18 cellular contexts compared by ENCODE assay signal in genomic region chr1:109570414-109570813, GRCh38. TPM values are rescaled to one million over a fixed set of nuclear protein-coding genes. Genes with fewer than 3 reads are reported as not detected.
DNase-seq lines count a peak whose midpoint lies in the region; ATAC-seq, FAIRE-seq and TF ChIP-seq lines count a peak whose summit lies in the region.
"Had no signal": no experiment of that assay in that cellular context is flagged by ENCODE, and none has a peak within 500 bp of the region (broad histone marks: within the 10 kb centered on the region; RNA-seq: fewer than 3 reads in every experiment).

No MANE protein-coding gene starts in this region.

- H3K9me3 ChIP-seq in IMR-90 (ENCODE audit: control insufficient read depth, insufficient read depth, low read length) (no peaks in the 10 kb centered on the region), adipocyte (ENCODE audit: control insufficient read depth, low read length) (no peaks in the 10 kb centered on the region), heart right ventricle (no peaks in the 10 kb centered on the region), pancreas (no peaks in the 10 kb centered on the region)
- H3K9me3 ChIP-seq: esophagus muscularis mucosa had no signal

- H3K79me1 ChIP-seq in IMR-90 (ENCODE audit: low read depth in 1 of 2, low read length in 2 of 2), result peaks cover 31 to 70% of the 10 kb centered on the region in 2 experiments

- intact Hi-C loops in IMR-90 (cut with micrococcal nuclease) (no loop called here), heart right ventricle (cut with DNase I) (no loop called here), pancreas (cut with DNase I) (no loop called here), head of caudate nucleus (cut with DNase I) (no loop called here)

- no peak overlapping the region for H2BK5ac ChIP-seq in IMR-90 (ENCODE audit: low read depth, low read length, poor library complexity, severe bottlenecking)

- no peak overlapping the region for H3K56ac ChIP-seq in IMR-90 (ENCODE audit: extremely low read depth, insufficient read depth, low read length)

- FAIRE-seq in pancreas (lab: Jason Lieb, UNC), result no peak
- FAIRE-seq: small intestine had no signal

- H3K4ac ChIP-seq in IMR-90 (ENCODE audit: low read depth, low read length), result no peak overlapping the region

- H2AK9ac ChIP-seq in IMR-90 (replicated peaks; ENCODE audit: low read depth, low read length, poor library complexity), result no peak overlapping the region

- H3K9ac ChIP-seq in IMR-90 (ENCODE audit: low read depth, low read length) (no peak overlapping the region), adipocyte (ENCODE audit: low read length) (no peak overlapping the region)

- CTCF ChIA-PET in IMR-90 (lab: Yijun Ruan, JAX), result interaction anchor here (0.8 to 1.1 kb wide), 2 partner anchors 24 to 38 kb away, joined by 3 to 4 read pairs; no protein-coding TSS in a partner anchor

- peaks cover 10% of the 10 kb centered on the region for H3K9me1 ChIP-seq in IMR-90 (ENCODE audit: insufficient read depth, low read length)

- H3K4me3 ChIP-seq in IMR-90 (ENCODE audit: insufficient read depth, low read depth, low read length) (no peak overlapping the region), adipocyte (ENCODE audit: low read length) (no peak overlapping the region), heart right ventricle (no peak overlapping the region), pancreas (no peak overlapping the region)
- H3K4me3 ChIP-seq: esophagus muscularis mucosa had no signal

- H3K23ac ChIP-seq in IMR-90 (ENCODE audit: low read depth, low read length), result no peak overlapping the region

- H3K18ac ChIP-seq in IMR-90 (ENCODE audit: low read depth, low read length), result no peak overlapping the region

- no peak overlapping the region for H3K27ac Mint-ChIP-seq in T-helper 2 cell treated with Interferon-gamma antibody and Interleukin-4, amounts not matched to agents 5 μg/mL and 100 μg/mL, for 36 hours
- H3K27ac Mint-ChIP-seq: nephron progenitor cell had no signal

- H4K8ac ChIP-seq in IMR-90 (ENCODE audit: low read depth in 2 of 2, low read length in 2 of 2), result no peak overlapping the region

- no peak overlapping the region for H3K27ac ChIP-seq in IMR-90 (ENCODE audit: insufficient read depth, low read length)
- H3K27ac ChIP-seq in heart right ventricle, result peak overlapping the region in 6 of 10 donors; percentile 3 to 57 (median 46)
- peak overlapping the region in 1 of 4 donors; percentile 14 for H3K27ac ChIP-seq in pancreas
- H3K27ac ChIP-seq: esophagus muscularis mucosa had no signal

- WGBS in IMR-90 (ENCODE audit: extremely low coverage in 2 of 2, insufficient read length in 1 of 2), 2 experiments, result 74% methylated on average over 3 of the region's 3 CpGs; no CpG with 5 or more reads in 1 of the 2 experiments
- 33 to 42% methylated on average over 3 of the region's 3 CpGs for WGBS in heart right ventricle, 2 donors
- 11 to 20% methylated on average over 3 of the region's 3 CpGs for WGBS in pancreas, 2 donors

- peaks cover 7% of the 10 kb centered on the region; the same call in 1 of the 2 replicates for H3K4me1 ChIP-seq in IMR-90 (ENCODE audit: control insufficient read depth, insufficient read depth, low read length)
- peaks cover 10% of the 10 kb centered on the region for H3K4me1 ChIP-seq in adipocyte (ENCODE audit: control insufficient read depth, insufficient read depth, low read length)
- peaks cover 2 to 98% (median 78%) of the 10 kb centered on the region in 9 donors for H3K4me1 ChIP-seq in heart right ventricle
- peaks cover 28 to 59% (median 54%) of the 10 kb centered on the region in 3 donors for H3K4me1 ChIP-seq in pancreas

- H3K36me3 Mint-ChIP-seq in T-helper 2 cell treated with Interferon-gamma antibody and Interleukin-4, amounts not matched to agents 5 μg/mL and 100 μg/mL, for 36 hours (ENCODE audit: low read depth), result peaks cover 3% of the 10 kb centered on the region

- POLR2A ChIA-PET in IMR-90 (lab: Charles Lee; ENCODE audit: unreplicated experiment), result no interaction called here

- TF ChIP-seq CTCF in IMR-90 (conservative IDR thresholded peaks at IDR 0.05; ENCODE audit: low read depth, low read length) (no peak), heart right ventricle (IDR thresholded peaks at IDR 0.05) (no peak), pancreas (IDR thresholded peaks at IDR 0.05) (no peak)

- no peak overlapping the region; the same call in 1 of the 2 replicates for H4K5ac ChIP-seq in IMR-90 (ENCODE audit: low read depth, low read length)

- dilution Hi-C loops in IMR-90 (cut with HindIII; ENCODE audit: low sequenced_read_pairs, unreplicated experiment), result no loop called here

- H3K4me1 Mint-ChIP-seq in T-helper 2 cell treated with Interferon-gamma antibody and Interleukin-4, amounts not matched to agents 5 μg/mL and 100 μg/mL, for 36 hours (ENCODE audit: low read depth), result peaks cover 6% of the 10 kb centered on the region
- H3K4me1 Mint-ChIP-seq: nephron progenitor cell had no signal

- peak; percentile 56 for ATAC-seq in IMR-90 (ENCODE audit: low read depth)
- ATAC-seq in heart right ventricle, result peak in 6 of 8 donors; percentile 59 to 72 (median 66)
- ATAC-seq in pancreas, result peak; percentile 49 to 72 (median 70)
- no peak for ATAC-seq in GM21528 (IDR thresholded peaks at IDR 0.05; ENCODE audit: low FRiP score, unreplicated experiment)

- in situ Hi-C loops in IMR-90 (cut with MboI; ENCODE audit: low sequenced_read_pairs), result no loop called here

- no peak for TF ChIP-seq POLR2A in IMR-90 (IDR thresholded peaks at IDR 0.05; ENCODE audit: low read depth, low read length)

- H4K91ac ChIP-seq in IMR-90 (ENCODE audit: insufficient read depth, low read depth, low read length), result no peak overlapping the region

- H2BK20ac ChIP-seq in IMR-90 (ENCODE audit: low read depth, low read length), result no peak overlapping the region

- H3K27me3 ChIP-seq in IMR-90 (ENCODE audit: control insufficient read depth, insufficient read depth, low read length) (no peaks in the 10 kb centered on the region), adipocyte (replicated peaks; ENCODE audit: control insufficient read depth, insufficient read depth, low read length) (no peaks in the 10 kb centered on the region), heart right ventricle (no peaks in the 10 kb centered on the region), pancreas (no peaks in the 10 kb centered on the region)
- H3K27me3 ChIP-seq: esophagus muscularis mucosa had no signal

- TF ChIP-seq RAD21 in IMR-90 (IDR thresholded peaks at IDR 0.05; ENCODE audit: low read length), result no peak

- H2BK15ac ChIP-seq in IMR-90 (ENCODE audit: low read depth, low read length), result no peak overlapping the region

- peak; percentile 50 for DNase-seq in IMR-90
- DNase-seq in adipocyte (ENCODE audit: low read depth), result peak; percentile 43
- no peak for DNase-seq in heart right ventricle
- DNase-seq in pancreas, result no peak
- no peak for DNase-seq in T-helper 2 cell treated with Interferon-gamma antibody and Interleukin-4, amounts not matched to agents 5 μg/mL and 100 μg/mL, for 36 hours (ENCODE audit: low spot score)
- no peak for DNase-seq in cerebellar cortex (ENCODE audit: low spot score)
- DNase-seq in head of caudate nucleus, result no peak
- DNase-seq: activated naive CD4-positive, alpha-beta T cell; CD4-positive, alpha-beta T cell; MV-4-11; nephron progenitor cell; small intestine had no signal

- no peak overlapping the region; the same call in 1 of the 2 replicates for H3K4me2 ChIP-seq in IMR-90 (ENCODE audit: low read depth, low read length)

- no TSS peak for BruUV-seq in IMR-90 (replicated peaks; lab: Mats Ljungman, UMichigan)

- 0 out of 2 replicates have a peak overlapping the region, but pooled peaks have one; percentile 35 for H3K14ac ChIP-seq in IMR-90 (replicated peaks; ENCODE audit: low read depth, low read length)

- peaks cover 80% of the 10 kb centered on the region for H4K20me1 ChIP-seq in IMR-90 (ENCODE audit: insufficient read depth, low read length)

- no peak overlapping the region for H2AK5ac ChIP-seq in IMR-90 (ENCODE audit: low read depth, low read length)

- no peak overlapping the region for H2BK120ac ChIP-seq in IMR-90 (ENCODE audit: low read depth, low read length)

- H3K4me3 Mint-ChIP-seq in T-helper 2 cell treated with Interferon-gamma antibody and Interleukin-4, amounts not matched to agents 5 μg/mL and 100 μg/mL, for 36 hours, result no peak overlapping the region
- H3K4me3 Mint-ChIP-seq: CD4-positive, alpha-beta T cell; nephron progenitor cell had no signal

- no peak overlapping the region for H2AFZ ChIP-seq in IMR-90 (replicated peaks; ENCODE audit: low read length, poor library complexity)

- no peaks in the 10 kb centered on the region for H3K27me3 Mint-ChIP-seq in T-helper 2 cell treated with Interferon-gamma antibody and Interleukin-4, amounts not matched to agents 5 μg/mL and 100 μg/mL, for 36 hours (ENCODE audit: low read depth)
- H3K27me3 Mint-ChIP-seq: CD4-positive, alpha-beta T cell had no signal

- H3K36me3 ChIP-seq in IMR-90 (ENCODE audit: control insufficient read depth, insufficient read depth, low read length), result no peaks in the 10 kb centered on the region
- peaks cover 6% of the 10 kb centered on the region for H3K36me3 ChIP-seq in adipocyte (ENCODE audit: control insufficient read depth, insufficient read depth, low read length, severe bottlenecking)
- H3K36me3 ChIP-seq in heart right ventricle, result peaks cover 0 to 18% (median 0%) of the 10 kb centered on the region in 9 donors
- H3K36me3 ChIP-seq in pancreas, result no peaks in the 10 kb centered on the region

- H3K9me3 Mint-ChIP-seq in T-helper 2 cell treated with Interferon-gamma antibody and Interleukin-4, amounts not matched to agents 5 μg/mL and 100 μg/mL, for 36 hours, result no peaks in the 10 kb centered on the region
- H3K9me3 Mint-ChIP-seq: CD4-positive, alpha-beta T cell; nephron progenitor cell had no signal

RNA-seq across cellular contexts. Expression of gene GNAI3, which starts 22.0 kb away (rescaled TPM):
- total RNA-seq in IMR-90 (2012; rRNA removed), result 14.9 and 25.0 TPM in 2 replicates
- polyA plus RNA-seq in IMR-90 (2012; rRNA removed), result 4.8 and 5.9 TPM in 2 replicates
- polyA plus RNA-seq in IMR-90 (2012; cell fraction: cytosol; rRNA removed), result 0.90 and 0.98 TPM in 2 replicates
- polyA plus RNA-seq in IMR-90 (2012; cell fraction: nucleus; rRNA removed; ENCODE audit: low replicate concordance), result 0.58 and 3.0 TPM in 2 replicates
- total RNA-seq in heart right ventricle, result 1 to 10 TPM; 2.1 to 3.6 (median 2.8) TPM
- polyA plus RNA-seq in heart right ventricle, result 1 to 10 TPM; 1.6 to 2.2 TPM
- total RNA-seq in pancreas, result 1 to 10 TPM; 2.5 to 3.9 (median 3.1) TPM
- 1 to 10 TPM; 1.1 to 1.9 TPM for polyA plus RNA-seq in pancreas

RNA-seq across cellular contexts. Expression of gene GPR61, which starts 30.7 kb away (rescaled TPM):
- total RNA-seq in IMR-90 (2012; rRNA removed) (under 0.01 TPM in 1 of 2 replicates, not detected in the other), heart right ventricle (1 to 10 TPM in 1 of 10 donors, under 1 TPM in 7, not detected in 2; 0.11 to 1.0 (median 0.31) TPM), pancreas (under 1 TPM in 1 of 6 donors, not detected in 5; 0.09 TPM)
- polyA plus RNA-seq in IMR-90 (2012; rRNA removed) (not detected in 2 replicates), heart right ventricle (not detected), pancreas (under 1 TPM in 1 of 2 donors, not detected in 1; 0.19 TPM)
- polyA plus RNA-seq in IMR-90 (2012; cell fraction: cytosol; rRNA removed), result not detected in 2 replicates
- 0.09 TPM in 1 of 2 replicates, not detected in the other for polyA plus RNA-seq in IMR-90 (2012; cell fraction: nucleus; rRNA removed; ENCODE audit: low replicate concordance)
- total RNA-seq: esophagus muscularis mucosa, kidney epithelial cell, subcutaneous adipose tissue had no signal

RNA-seq across cellular contexts. Expression of gene GNAT2, which starts 49.0 kb away (rescaled TPM):
- 0.28 and 0.36 TPM in 2 replicates for total RNA-seq in IMR-90 (2012; rRNA removed)
- polyA plus RNA-seq in IMR-90 (2012; rRNA removed), result 0.17 and 0.26 TPM in 2 replicates
- polyA plus RNA-seq in IMR-90 (2012; cell fraction: cytosol; rRNA removed), result 0.07 TPM in 1 of 2 replicates, not detected in the other
- 0.10 TPM in 1 of 2 replicates, not detected in the other for polyA plus RNA-seq in IMR-90 (2012; cell fraction: nucleus; rRNA removed; ENCODE audit: low replicate concordance)
- total RNA-seq in heart right ventricle, result not detected
- under 1 TPM in 1 of 2 donors, not detected in 1; 0.04 TPM for polyA plus RNA-seq in heart right ventricle
- total RNA-seq in pancreas, result under 1 TPM in 1 of 6 donors, not detected in 5; 0.60 TPM
- polyA plus RNA-seq in pancreas, result under 1 TPM in 1 of 2 donors, not detected in 1; 0.82 TPM
- total RNA-seq: CD4-positive, alpha-beta T cell; cerebellum; kidney epithelial cell; RPMI7951; subcutaneous adipose tissue had no signal

RNA-seq across cellular contexts. Expression of gene AMPD2, which starts 49.2 kb away (rescaled TPM):
- 50.3 and 61.5 TPM in 2 replicates for total RNA-seq in IMR-90 (2012; rRNA removed)
- polyA plus RNA-seq in IMR-90 (2012; rRNA removed), result 103 and 116 TPM in 2 replicates
- polyA plus RNA-seq in IMR-90 (2012; cell fraction: cytosol; rRNA removed), result 64.5 and 81.2 TPM in 2 replicates
- polyA plus RNA-seq in IMR-90 (2012; cell fraction: nucleus; rRNA removed; ENCODE audit: low replicate concordance), result 569 and 1,268 TPM in 2 replicates
- 10 to 100 TPM in 7 of 10 donors, 1 to 10 TPM in 3; 6.4 to 18.2 (median 11.5) TPM for total RNA-seq in heart right ventricle
- polyA plus RNA-seq in heart right ventricle, result 10 to 100 TPM; 12.3 to 15.2 TPM
- 10 to 100 TPM; 17.6 to 48.5 (median 26.1) TPM for total RNA-seq in pancreas
- polyA plus RNA-seq in pancreas, result 10 to 100 TPM; 40.3 to 57.3 TPM

Comparison
In these comparisons a context has a peak if more than half of its experiments do, and no peak if none do; other contexts are left out.
1. DNase-seq: peak in IMR-90 (single experiment) and adipocyte (single experiment); none in heart right ventricle (0 of 2), pancreas (0 of 6), T-helper 2 cell treated with Interferon-gamma antibody and Interleukin-4, amounts not matched to agents 5 μg/mL and 100 μg/mL, for 36 hours (single experiment), cerebellar cortex (single experiment) and head of caudate nucleus (0 of 42).